18 cellular contexts compared by ENCODE assay signal in genomic region chr1:3905266-3905952, GRCh38.
"Had no signal": no experiment of that assay in that cellular context is flagged by ENCODE, and none has a peak within 500 bp of the region (broad histone marks: within the 10 kb centered on the region; RNA-seq: fewer than 3 reads in every experiment).

No MANE protein-coding gene starts in this region.

- H3K4me3 Mint-ChIP-seq: activated naive CD8-positive, alpha-beta T cell treated with anti-CD3 and anti-CD28 coated beads, Interleukin-2, amount 50 U/mL, for 24 hours; activated T-cell treated with anti-CD3 and anti-CD28 coated beads, Interleukin-2, amount 50 U/mL, for 24 hours; nephron progenitor cell; stimulated activated naive CD8-positive, alpha-beta T cell treated with anti-CD3 and anti-CD28 coated beads, Interleukin-15, Interleukin-2, amounts not matched to agents 100 ng/mL and 50 ng/mL, for 24 hours had no signal

- H3K27me3 ChIP-seq: breast epithelium, gastrocnemius medialis, ovary, right lobe of liver, testis, vagina had no signal

- H3K4me3 ChIP-seq: ascending aorta, breast epithelium, gastrocnemius medialis, left lung, ovary, right lobe of liver, SK-N-MC, testis, vagina had no signal

- ATAC-seq: activated CD4-positive, CD25-positive, alpha-beta regulatory T cell treated with anti-CD3 and anti-CD28 coated beads, Interleukin-2, amount 50 U/mL, for 24 hours; activated naive CD8-positive, alpha-beta T cell treated with anti-CD3 and anti-CD28 coated beads, Interleukin-2, amount 50 U/mL, for 24 hours; gastrocnemius medialis; left lung; right lobe of liver; T-cell had no signal

- H3K36me3 ChIP-seq: ascending aorta, breast epithelium, gastrocnemius medialis, left lung, ovary, right lobe of liver, vagina had no signal

- H3K27ac Mint-ChIP-seq: activated naive CD8-positive, alpha-beta T cell treated with anti-CD3 and anti-CD28 coated beads, Interleukin-2, amount 50 U/mL, for 24 hours; activated T-cell treated with anti-CD3 and anti-CD28 coated beads, Interleukin-2, amount 50 U/mL, for 24 hours; nephron progenitor cell; stimulated activated naive CD8-positive, alpha-beta T cell treated with anti-CD3 and anti-CD28 coated beads, Interleukin-15, Interleukin-2, amounts not matched to agents 100 ng/mL and 50 ng/mL, for 24 hours had no signal

- H3K36me3 Mint-ChIP-seq: T-cell had no signal

- H3K9me3 Mint-ChIP-seq: activated naive CD8-positive, alpha-beta T cell treated with anti-CD3 and anti-CD28 coated beads, Interleukin-2, amount 50 U/mL, for 24 hours; activated T-cell treated with anti-CD3 and anti-CD28 coated beads, Interleukin-2, amount 50 U/mL, for 24 hours; nephron progenitor cell; stimulated activated naive CD8-positive, alpha-beta T cell treated with anti-CD3 and anti-CD28 coated beads, Interleukin-15, Interleukin-2, amounts not matched to agents 100 ng/mL and 50 ng/mL, for 24 hours; T-cell had no signal

- H3K27me3 Mint-ChIP-seq: activated naive CD8-positive, alpha-beta T cell treated with anti-CD3 and anti-CD28 coated beads, Interleukin-2, amount 50 U/mL, for 24 hours; stimulated activated naive CD8-positive, alpha-beta T cell treated with anti-CD3 and anti-CD28 coated beads, Interleukin-15, Interleukin-2, amounts not matched to agents 100 ng/mL and 50 ng/mL, for 24 hours had no signal

- H3K9me3 ChIP-seq: ascending aorta, breast epithelium, gastrocnemius medialis, left lung, ovary, right lobe of liver, testis, vagina had no signal

- H3K27ac ChIP-seq: ascending aorta, breast epithelium, gastrocnemius medialis, left lung, ovary, right lobe of liver, SK-N-MC, testis, vagina had no signal

- H3K4me1 ChIP-seq: ascending aorta, breast epithelium, vagina had no signal

- DNase-seq: activated CD4-positive, alpha-beta T cell treated with anti-CD3 and anti-CD28 coated beads, Interleukin-2, amount 50 U/mL, for 48 hours; activated naive CD8-positive, alpha-beta T cell treated with anti-CD3 and anti-CD28 coated beads, Interleukin-2, amount 50 U/mL, for 24 hours; activated T-cell treated with anti-CD3 and anti-CD28 coated beads, Interleukin-2, amount 50 U/mL, for 24 hours; gastrocnemius medialis; islet precursor cell; nephron progenitor cell; ovary; T-cell; T-helper 9 cell; testis had no signal
